Comparison of ENCODE assay signal across 39 cellular contexts in genomic region chr11:111393096-111393495, GRCh38. TPM values are rescaled to one million over a fixed set of nuclear protein-coding genes. Genes with fewer than 3 reads are reported as not detected.
DNase-seq lines count a peak whose midpoint lies in the region; ATAC-seq, FAIRE-seq and TF ChIP-seq lines count a peak whose summit lies in the region.
"Had no signal": no experiment of that assay in that cellular context is flagged by ENCODE, and none has a peak within 500 bp of the region (broad histone marks: within the 10 kb centered on the region; RNA-seq: fewer than 3 reads in every experiment).

No MANE protein-coding gene starts in this region.

- H4K20me1 ChIP-seq in OCI-LY3 (ENCODE audit: insufficient read depth, low read length) (no peaks in the 10 kb centered on the region), K562 (replicated peaks; ENCODE audit: control insufficient read depth, insufficient read depth, low read length) (no peaks in the 10 kb centered on the region)

- no peaks in the 10 kb centered on the region for H3K9me1 ChIP-seq in K562 (ENCODE audit: control insufficient read depth, insufficient read depth, low read length)

- WGBS in K562 (ENCODE audit: insufficient coverage, low coverage, missing lambda C conversion rate) = 0% methylated on average over 5 of the region's 5 CpGs
- WGBS in prostate gland = 72% methylated on average over 5 of the region's 5 CpGs

- CTCF ChIA-PET in activated CD4-positive, alpha-beta T cell treated with anti-CD3 and anti-CD28 coated beads for 36 hours (lab: Charles Lee) = interaction anchor here (0.7 kb wide), 2 partner anchors 20 to 209 kb away, joined by 3 read pairs; partner anchors contain the start of gene SIK2
- CTCF ChIA-PET in K562 (lab: Yijun Ruan, JAX; ENCODE audit: low intra/inter-chr PET ratio) = no interaction called here

- H3K36me3 ChIP-seq in OCI-LY3 (replicated peaks; ENCODE audit: low read depth, low read length) (peaks cover 3% of the 10 kb centered on the region), K562 (ENCODE audit: control insufficient read depth, insufficient read depth, low read length) (no peaks in the 10 kb centered on the region), prostate gland (no peaks in the 10 kb centered on the region)
- H3K36me3 ChIP-seq: left ventricle myocardium inferior, right atrium auricular region, SJSA1, thyroid gland, vagina had no signal

- no peak overlapping the region for H3K4me3 Mint-ChIP-seq in activated CD4-positive, alpha-beta T cell treated with anti-CD3 and anti-CD28 coated beads for 36 hours
- no peak overlapping the region for H3K4me3 Mint-ChIP-seq in osteocyte (ENCODE audit: unreplicated experiment)
- H3K4me3 Mint-ChIP-seq: activated naive CD8-positive, alpha-beta T cell treated with anti-CD3 and anti-CD28 coated beads, Interleukin-2, amount 10 ng/mL, durations not matched to agents 7 days and 5 days; CD8-positive, alpha-beta T cell; neural crest cell; T-helper 1 cell treated with Interleukin-12 subunit alpha and Interleukin-12 subunit beta and Interleukin-4 antibody, amounts not matched to agents 30 μg/mL and 1 μg/mL, for 36 hours had no signal

- H3K27ac Mint-ChIP-seq in activated CD4-positive, alpha-beta T cell treated with anti-CD3 and anti-CD28 coated beads for 36 hours = no peak overlapping the region
- no peak overlapping the region for H3K27ac Mint-ChIP-seq in osteocyte (ENCODE audit: unreplicated experiment)
- H3K27ac Mint-ChIP-seq: activated naive CD8-positive, alpha-beta T cell treated with anti-CD3 and anti-CD28 coated beads, Interleukin-2, amount 10 ng/mL, durations not matched to agents 7 days and 5 days; CD8-positive, alpha-beta T cell; T-helper 1 cell treated with Interleukin-12 subunit alpha and Interleukin-12 subunit beta and Interleukin-4 antibody, amounts not matched to agents 30 μg/mL and 1 μg/mL, for 36 hours had no signal

- TF ChIP-seq POLR2A in K562 (conservative IDR thresholded peaks at IDR 0.05) = no peak
- TF ChIP-seq POLR2A in prostate gland (IDR thresholded peaks at IDR 0.05) = no peak

- H3K79me2 ChIP-seq in OCI-LY3 (ENCODE audit: low read length) (peaks cover 11% of the 10 kb centered on the region), K562 (ENCODE audit: control insufficient read depth, insufficient read depth, low read length) (no peaks in the 10 kb centered on the region)
- H3K79me2 ChIP-seq: parathyroid adenoma had no signal

- no peaks in the 10 kb centered on the region for H3K9me3 Mint-ChIP-seq in activated CD4-positive, alpha-beta T cell treated with anti-CD3 and anti-CD28 coated beads for 36 hours (ENCODE audit: low read depth)
- no peaks in the 10 kb centered on the region for H3K9me3 Mint-ChIP-seq in osteocyte (ENCODE audit: unreplicated experiment)
- H3K9me3 Mint-ChIP-seq: CD8-positive, alpha-beta T cell had no signal

- in situ Hi-C loops in K562 (cut with MboI) = no loop called here

- TF ChIP-seq CTCF in OCI-LY3 (IDR thresholded peaks at IDR 0.05; ENCODE audit: low read depth, low read length) (no peak), K562 (IDR thresholded peaks at IDR 0.05 in 2 of 3, conservative IDR thresholded peaks at IDR 0.05 in 1 of 3; ENCODE audit: insufficient read depth in 2 of 3, low read depth in 1 of 3, low read length in 3 of 3) (no peak), osteocyte (IDR thresholded peaks at IDR 0.05) (no peak), prostate gland (IDR thresholded peaks at IDR 0.05) (no peak)

- TF ChIP-seq RAD21 in K562 (CRISPR knock-in tag; conservative IDR thresholded peaks at IDR 0.05 in 1 of 2, IDR thresholded peaks at IDR 0.05 in 1 of 2) = no peak

- peaks cover 17% of the 10 kb centered on the region for H3K4me1 Mint-ChIP-seq in activated CD4-positive, alpha-beta T cell treated with anti-CD3 and anti-CD28 coated beads for 36 hours
- H3K4me1 Mint-ChIP-seq in osteocyte (ENCODE audit: unreplicated experiment) = no peaks in the 10 kb centered on the region

- TF ChIP-seq EP300 in K562 (IDR thresholded peaks at IDR 0.05; ENCODE audit: low read length) = no peak

- H3K9ac ChIP-seq in OCI-LY3 (ENCODE audit: low read length) (peak overlapping the region; percentile 53), K562 (ENCODE audit: insufficient read depth in 1 of 2, low read depth in 2 of 2, low read length in 2 of 2) (no peak overlapping the region)
- H3K9ac ChIP-seq: parathyroid adenoma had no signal

- H3K4me2 ChIP-seq in OCI-LY3 (ENCODE audit: low read length) (peak overlapping the region; percentile 58), K562 (ENCODE audit: insufficient read depth, low read length) (no peak overlapping the region)

- no TSS peak for BruUV-seq in K562 (replicated peaks; lab: Mats Ljungman, UMichigan)

- H2AFZ ChIP-seq in OCI-LY3 (ENCODE audit: low read depth, low read length) (no peak overlapping the region), K562 (ENCODE audit: low read depth, low read length) (no peak overlapping the region)
- H2AFZ ChIP-seq: parathyroid adenoma had no signal

- peak; percentile 30 for ATAC-seq in activated CD4-positive, alpha-beta T cell treated with anti-CD3 and anti-CD28 coated beads for 36 hours
- no peak for ATAC-seq in K562
- no peak for ATAC-seq in GM21825 (IDR thresholded peaks at IDR 0.05; ENCODE audit: unreplicated experiment)
- ATAC-seq in GM21367 (IDR thresholded peaks at IDR 0.05; ENCODE audit: unreplicated experiment) = no peak
- ATAC-seq: CD8-positive, alpha-beta T cell had no signal

- H3K27me3 ChIP-seq in OCI-LY3 (ENCODE audit: low read depth, low read length) (no peaks in the 10 kb centered on the region), K562 (ENCODE audit: control insufficient read depth in 2 of 2, insufficient read depth in 2 of 2, low read length in 2 of 2) (no peaks in the 10 kb centered on the region; a peak in 1 of 5 replicates), prostate gland (replicated peaks; ENCODE audit: insufficient read depth) (no peaks in the 10 kb centered on the region)
- H3K27me3 ChIP-seq: right atrium auricular region, SJSA1, thyroid gland, vagina had no signal

- H3K9me3 ChIP-seq in OCI-LY3 (ENCODE audit: insufficient read depth, low read length) (peaks cover 3% of the 10 kb centered on the region; the same call in 1 of the 2 replicates), K562 (replicated peaks; ENCODE audit: control insufficient read depth, insufficient read depth, low read depth, low read length) (no peaks in the 10 kb centered on the region), prostate gland (no peaks in the 10 kb centered on the region)
- H3K9me3 ChIP-seq: left ventricle myocardium inferior, right atrium auricular region, SJSA1, thyroid gland, vagina had no signal

- no peak for DNase-seq in activated CD4-positive, alpha-beta T cell treated with anti-CD3 and anti-CD28 coated beads for 36 hours
- no peak for DNase-seq in activated CD4-positive, alpha-beta T cell treated with anti-CD3 and anti-CD28 coated beads, Interleukin-2, amount 50 U/mL, for 4 hours
- DNase-seq in K562 (ENCODE audit: extremely low read depth in 1 of 4, low spot score in 3 of 4) (no peak), osteocyte (ENCODE audit: extremely low spot score, unreplicated experiment) (peak; percentile 34), prostate gland (ENCODE audit: low spot score) (no peak)
- DNase-seq: activated CD8-positive, alpha-beta memory T cell treated with anti-CD3 and anti-CD28 coated beads for 24 hours; activated gamma-delta T cell; activated naive CD8-positive, alpha-beta T cell treated with anti-CD3 and anti-CD28 coated beads, Interleukin-2, amount 10 ng/mL, durations not matched to agents 7 days and 5 days; activated T-cell treated with anti-CD3 and anti-CD28 coated beads for 4 hours; AML-193; CD8-positive, alpha-beta T cell; central memory CD4-positive, alpha-beta T cell; cortex of kidney; effector memory CD4-positive, alpha-beta T cell; islet precursor cell; left ventricle myocardium inferior; mesendoderm; NCI-H146; NCI-H345; NCI-H748 treated with DMSO at 0.1 percent for 48 hours; stimulated activated CD4-positive, alpha-beta T cell treated with anti-CD3 and anti-CD28 coated beads, Interleukin-1b, Interleukin-23, amount 100 ng/mL, for 48 hours; thyroid gland had no signal

- intact Hi-C loops in activated CD4-positive, alpha-beta T cell treated with anti-CD3 and anti-CD28 coated beads for 36 hours (cut with DNase I, micrococcal nuclease) = no loop called here
- intact Hi-C loops in K562 (cut with micrococcal nuclease) = no loop called here
- intact Hi-C loops in prostate gland (cut with DNase I) = no loop called here

- H3K4me1 ChIP-seq in OCI-LY3 (ENCODE audit: low read length) (peaks cover 100% of the 10 kb centered on the region), K562 (replicated peaks in 1 of 2; ENCODE audit: control insufficient read depth in 2 of 2, insufficient read depth in 2 of 2, low read length in 2 of 2) (no peaks in the 10 kb centered on the region), prostate gland (replicated peaks) (no peaks in the 10 kb centered on the region)
- H3K4me1 ChIP-seq: left ventricle myocardium inferior, parathyroid adenoma, right atrium auricular region, SJSA1, thyroid gland had no signal

- POLR2A ChIA-PET in activated CD4-positive, alpha-beta T cell treated with anti-CD3 and anti-CD28 coated beads for 36 hours (lab: Charles Lee) = no interaction called here
- POLR2A ChIA-PET in K562 (lab: Yijun Ruan, JAX) = no interaction called here

- H3K27me3 Mint-ChIP-seq in activated CD4-positive, alpha-beta T cell treated with anti-CD3 and anti-CD28 coated beads for 36 hours = no peaks in the 10 kb centered on the region
- H3K27me3 Mint-ChIP-seq in osteocyte (ENCODE audit: unreplicated experiment) = peaks cover 9% of the 10 kb centered on the region
- H3K27me3 Mint-ChIP-seq: activated naive CD8-positive, alpha-beta T cell treated with anti-CD3 and anti-CD28 coated beads, Interleukin-2, amount 10 ng/mL, durations not matched to agents 7 days and 5 days had no signal

- H3K36me3 Mint-ChIP-seq in activated CD4-positive, alpha-beta T cell treated with anti-CD3 and anti-CD28 coated beads for 36 hours (ENCODE audit: low read depth) = no peaks in the 10 kb centered on the region
- no peaks in the 10 kb centered on the region for H3K36me3 Mint-ChIP-seq in osteocyte (ENCODE audit: unreplicated experiment)
- H3K36me3 Mint-ChIP-seq: CD8-positive, alpha-beta T cell had no signal

- peak overlapping the region; percentile 92 for H3K27ac ChIP-seq in OCI-LY3 (ENCODE audit: low read length)
- no peak overlapping the region for H3K27ac ChIP-seq in K562 (ENCODE audit: extremely low read depth, low read depth, low read length)
- H3K27ac ChIP-seq in prostate gland = no peak overlapping the region
- H3K27ac ChIP-seq: epithelial cell of prostate, left ventricle myocardium inferior, parathyroid adenoma, right atrium auricular region, RWPE1, SJSA1, thyroid gland, vagina had no signal

- no peak for FAIRE-seq in K562 (lab: Jason Lieb, UNC)
- FAIRE-seq: GM18507, H1, TTC549 had no signal

- H3K4me3 ChIP-seq in OCI-LY3 (ENCODE audit: low read length) (no peak overlapping the region), K562 (no peak overlapping the region), prostate gland (no peak overlapping the region)
- H3K4me3 ChIP-seq: left ventricle myocardium inferior, right atrium auricular region, SJSA1, thyroid gland, vagina had no signal

RNA-seq across cellular contexts. Expression of gene POU2AF1, which starts 14.0 kb away (rescaled TPM):
- total RNA-seq in activated CD4-positive, alpha-beta T cell treated with anti-CD3 and anti-CD28 coated beads for 36 hours = 10 to 100 TPM in 1 of 2 experiments, 1 to 10 TPM in 1; 9.6 to 10.0 TPM
- total RNA-seq in K562 (2011; cell fraction: chromatin; rRNA removed; ENCODE audit: low replicate concordance) = not detected in 2 replicates
- not detected in 2 replicates for total RNA-seq in K562 (2011; cell fraction: nucleolus; rRNA removed)
- not detected in 2 replicates for total RNA-seq in K562 (2011; cell fraction: nucleoplasm; rRNA removed)
- total RNA-seq in K562 (2014; rRNA removed) = not detected in 2 replicates
- total RNA-seq in K562 (2014; rRNA removed; fragmentation: Illumina TruSeq; extraction: Trizol) = not detected in 2 replicates
- not detected in 2 replicates for total RNA-seq in K562 (2015; rRNA removed; fragmentation: Illumina TruSeq; extraction: Trizol)
- total RNA-seq in K562 (2021) = 0.09 and 0.16 TPM in 2 replicates
- polyA plus RNA-seq in K562 (2011; rRNA removed) = not detected in 2 replicates
- not detected in 2 replicates for polyA plus RNA-seq in K562 (2011; cell fraction: cytosol; rRNA removed)
- polyA plus RNA-seq in K562 (2011; cell fraction: nucleus; rRNA removed) = not detected in 2 replicates
- polyA plus RNA-seq in K562 (2012) = 0.03 TPM in 1 of 2 replicates, not detected in the other
- polyA plus RNA-seq in K562 (2014; fragmentation: Illumina TruSeq; extraction: Trizol) = not detected in 2 replicates
- polyA plus RNA-seq in K562 (2014; fragmentation: Nextera tagmentation; extraction: Ambion mirVana) = not detected
- not detected in 2 replicates for polyA plus RNA-seq in K562 (2014; rRNA removed)
- polyA minus RNA-seq in K562 (2011; rRNA and poly(A)+ RNA removed) = not detected in 2 replicates
- not detected in 2 replicates for polyA minus RNA-seq in K562 (2011; cell fraction: cytosol; rRNA and poly(A)+ RNA removed)
- not detected in 2 replicates for polyA minus RNA-seq in K562 (2011; cell fraction: nucleus; rRNA and poly(A)+ RNA removed)
- total RNA-seq in osteocyte = not detected in 2 replicates
- 1 to 10 TPM in 1 of 2 donors, under 1 TPM in 1; 0.74 to 1.5 TPM for total RNA-seq in prostate gland
- total RNA-seq: A172, Daoy, fibroblast of villous mesenchyme, H1, neural crest cell, SJSA1, vagina had no signal
- polyA plus RNA-seq: H1 had no signal

Comparison
In these comparisons a context has a peak if more than half of its experiments do, and no peak if none do; other contexts are left out.
1. RNA of gene POU2AF1, which starts 14.0 kb away (total RNA-seq): 9.6 to 10.0 TPM in activated CD4-positive, alpha-beta T cell treated with anti-CD3 and anti-CD28 coated beads for 36 hours; 0.74 to 1.5 TPM in prostate gland, 0.09 to 0.16 TPM in K562 and not detected in osteocyte; every median in the first group is over 4 times any median in the second.